Comparison of ENCODE assay signal across 8 cellular contexts in the genomic region with DNA sequence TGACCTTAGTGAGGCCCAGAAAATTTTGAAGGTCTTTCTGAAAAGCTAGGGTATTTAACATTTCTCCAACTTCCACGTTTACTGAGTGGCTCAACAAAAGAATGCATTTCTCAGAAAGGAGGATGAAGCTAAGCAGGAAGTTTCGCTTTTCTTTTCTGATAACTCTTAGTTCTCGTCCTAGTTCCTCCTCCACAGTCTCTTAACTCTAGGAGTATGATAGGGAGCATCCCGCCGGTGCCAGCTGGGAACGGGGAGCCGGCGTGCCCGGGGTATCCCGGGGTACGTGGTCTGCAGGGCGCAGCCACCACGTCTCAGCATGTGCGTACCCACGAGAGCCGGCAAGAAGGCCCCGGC. TPM values are rescaled to one million over a fixed set of nuclear protein-coding genes. Genes with fewer than 3 reads are reported as not detected.
DNase-seq lines count a peak whose midpoint lies in the region; ATAC-seq lines count a peak whose summit lies in the region.

No MANE protein-coding gene starts in this region.

- H3K4me3 Mint-ChIP-seq in T-helper 17 cell: peak overlapping the region; percentile 99

- intact Hi-C loops in sciatic nerve (cut with DNase I): no loop called here

- H3K27me3 Mint-ChIP-seq in T-helper 17 cell: no peaks in the 10 kb centered on the region

- no peaks in the 10 kb centered on the region for H3K9me3 ChIP-seq in T-helper 17 cell (ENCODE audit: control insufficient read depth, low read length, poor library complexity, severe bottlenecking)

- no peak for DNase-seq in T-helper 17 cell
- DNase-seq in glomerular visceral epithelial cell (ENCODE audit: extremely low spot score): peak; percentile 10
- no peak for DNase-seq in sciatic nerve (ENCODE audit: low spot score)
- DNase-seq in islet precursor cell: no peak
- no peak for DNase-seq in AG20443 (ENCODE audit: low spot score)
- no peak for DNase-seq in hepatic stellate cell (ENCODE audit: low spot score)

- H3K4me1 Mint-ChIP-seq in T-helper 17 cell: peaks cover 43% of the 10 kb centered on the region

- peak overlapping the region; percentile 99 for H3K27ac Mint-ChIP-seq in T-helper 17 cell

- ATAC-seq in GM18907 (IDR thresholded peaks at IDR 0.05; ENCODE audit: unreplicated experiment) (peak; percentile 29), HG02884 (IDR thresholded peaks at IDR 0.05; ENCODE audit: unreplicated experiment) (peak; percentile 13), T-helper 17 cell (peak; percentile 16), sciatic nerve (peak; percentile 59)

- H3K36me3 Mint-ChIP-seq in T-helper 17 cell (ENCODE audit: low read depth): peaks cover 12% of the 10 kb centered on the region

RNA-seq across cellular contexts. Expression of a gene that starts 0.3 kb away (rescaled TPM):
- total RNA-seq in T-helper 17 cell (100 to 1,000 TPM; 160 to 161 TPM), sciatic nerve (61.1 TPM)

RNA-seq across cellular contexts. Expression of a gene that starts 0.5 kb away (rescaled TPM):
- 100 to 1,000 TPM in 1 of 2 donors, 10 to 100 TPM in 1; 98.1 to 107 TPM for total RNA-seq in T-helper 17 cell
- 79.2 TPM for total RNA-seq in sciatic nerve

RNA-seq across cellular contexts. Expression of a gene that starts 24.0 kb away (rescaled TPM):
- total RNA-seq in T-helper 17 cell (10 to 100 TPM; 57.9 to 64.1 TPM), sciatic nerve (35.5 TPM)

RNA-seq across cellular contexts. Expression of a gene that starts 29.7 kb away (rescaled TPM):
- total RNA-seq in T-helper 17 cell (not detected), sciatic nerve (not detected)

RNA-seq across cellular contexts. Expression of a gene that starts 54.1 kb away (rescaled TPM):
- total RNA-seq in T-helper 17 cell: not detected
- total RNA-seq in sciatic nerve: not detected
